ENCODE assay signal across 8 cellular contexts in genomic region chr2:7097353-7097895, GRCh38.
DNase-seq lines count a peak whose midpoint lies in the region; ATAC-seq and TF ChIP-seq lines count a peak whose summit lies in the region.

No MANE protein-coding gene starts in this region.

- peak; percentile 99 for TF ChIP-seq CTCF in GM12864 (IDR thresholded peaks at IDR 0.05; ENCODE audit: low read depth, low read length, missing control alignments)
- TF ChIP-seq CTCF in HFF-Myc (IDR thresholded peaks at IDR 0.05; ENCODE audit: low read depth, low read length, missing control alignments), result peak; percentile 97
- peak; percentile 99 for TF ChIP-seq CTCF in progenitor cell of endocrine pancreas (IDR thresholded peaks at IDR 0.05; ENCODE audit: unreplicated experiment)
- peak; percentile 99 for TF ChIP-seq CTCF in upper lobe of right lung (IDR thresholded peaks at IDR 0.05)

- intact Hi-C loops in Right ventricle myocardium inferior (cut with DNase I) (loop anchor here (10.0 kb wide), 1 partner anchor 1587 kb away; the partner anchor contains the start of gene ID2), upper lobe of right lung (cut with DNase I) (no loop called here)

- DNase-seq in GM12864 (ENCODE audit: low read depth) (peak; percentile 8), HFF-Myc (ENCODE audit: extremely low read depth, low read depth) (no peak), MV-4-11 (lab: John Stamatoyannopoulos, UW) (peak; percentile 32), SK-N-MC (ENCODE audit: low read depth, low spot score) (no peak), Right ventricle myocardium inferior (ENCODE audit: missing footprints) (peak; percentile 90), progenitor cell of endocrine pancreas (ENCODE audit: low spot score, unreplicated experiment) (peak; percentile 71), upper lobe of right lung (peak; percentile 88)
- peak; percentile 78 for DNase-seq in activated naive CD4-positive, alpha-beta T cell treated with anti-CD3 and anti-CD28 coated beads, Interleukin-2, amount 10 ng/mL, durations not matched to agents 7 days and 5 days

- no peaks in the 10 kb centered on the region for H3K27me3 ChIP-seq in upper lobe of right lung

- no peak overlapping the region for H3K27ac Mint-ChIP-seq in activated naive CD4-positive, alpha-beta T cell treated with anti-CD3 and anti-CD28 coated beads, Interleukin-2, amount 10 ng/mL, durations not matched to agents 7 days and 5 days
- peak overlapping the region; percentile 42 for H3K27ac Mint-ChIP-seq in progenitor cell of endocrine pancreas

- H3K27ac ChIP-seq in SK-N-MC, result peak overlapping the region; percentile 68
- H3K27ac ChIP-seq in upper lobe of right lung, result no peak overlapping the region

- peak overlapping the region; percentile 62 for H3K9ac ChIP-seq in SK-N-MC (ENCODE audit: insufficient read length)

- ATAC-seq in Right ventricle myocardium inferior (peak; percentile 83), upper lobe of right lung (peak; percentile 93)

- H3K4me3 ChIP-seq in GM12864 (ENCODE audit: low read depth, low read length), result no peak overlapping the region
- H3K4me3 ChIP-seq in HFF-Myc (replicated peaks; ENCODE audit: low read depth, low read length), result no peak overlapping the region
- peak overlapping the region; percentile 64 for H3K4me3 ChIP-seq in SK-N-MC
- no peak overlapping the region for H3K4me3 ChIP-seq in upper lobe of right lung

- H3K9me3 ChIP-seq in SK-N-MC (ENCODE audit: low read depth, low read length), result no peaks in the 10 kb centered on the region
- no peaks in the 10 kb centered on the region for H3K9me3 ChIP-seq in upper lobe of right lung

- H3K4me1 ChIP-seq in upper lobe of right lung, result peaks cover 3% of the 10 kb centered on the region

- no peak overlapping the region for H3K4me3 Mint-ChIP-seq in activated naive CD4-positive, alpha-beta T cell treated with anti-CD3 and anti-CD28 coated beads, Interleukin-2, amount 10 ng/mL, durations not matched to agents 7 days and 5 days
- H3K4me3 Mint-ChIP-seq in progenitor cell of endocrine pancreas (ENCODE audit: low read depth), result peak overlapping the region; percentile 52

- CTCF ChIA-PET in activated naive CD4-positive, alpha-beta T cell treated with anti-CD3 and anti-CD28 coated beads, Interleukin-2, amount 10 ng/mL, durations not matched to agents 7 days and 5 days (lab: Charles Lee), result interaction anchor here (0.7 to 1.9 kb wide), 5 partner anchors 13 to 53 kb away, joined by 3 to 7 read pairs (median 3); no protein-coding TSS in a partner anchor

- H3K4me1 Mint-ChIP-seq in activated naive CD4-positive, alpha-beta T cell treated with anti-CD3 and anti-CD28 coated beads, Interleukin-2, amount 10 ng/mL, durations not matched to agents 7 days and 5 days, result peaks cover 6% of the 10 kb centered on the region
- H3K4me1 Mint-ChIP-seq in progenitor cell of endocrine pancreas (ENCODE audit: low read depth), result peaks cover 2% of the 10 kb centered on the region

- H3K36me3 ChIP-seq in SK-N-MC (ENCODE audit: insufficient read depth, low read length), result no peaks in the 10 kb centered on the region
- no peaks in the 10 kb centered on the region for H3K36me3 ChIP-seq in upper lobe of right lung

- H3K9me3 Mint-ChIP-seq in activated naive CD4-positive, alpha-beta T cell treated with anti-CD3 and anti-CD28 coated beads, Interleukin-2, amount 10 ng/mL, durations not matched to agents 7 days and 5 days, result no peaks in the 10 kb centered on the region
- H3K9me3 Mint-ChIP-seq in progenitor cell of endocrine pancreas (ENCODE audit: low read depth), result no peaks in the 10 kb centered on the region

- H3K36me3 Mint-ChIP-seq in activated naive CD4-positive, alpha-beta T cell treated with anti-CD3 and anti-CD28 coated beads, Interleukin-2, amount 10 ng/mL, durations not matched to agents 7 days and 5 days, result no peaks in the 10 kb centered on the region
- H3K36me3 Mint-ChIP-seq in progenitor cell of endocrine pancreas (ENCODE audit: insufficient read depth), result no peaks in the 10 kb centered on the region

- no peaks in the 10 kb centered on the region for H3K27me3 Mint-ChIP-seq in activated naive CD4-positive, alpha-beta T cell treated with anti-CD3 and anti-CD28 coated beads, Interleukin-2, amount 10 ng/mL, durations not matched to agents 7 days and 5 days
- peaks cover 16% of the 10 kb centered on the region for H3K27me3 Mint-ChIP-seq in progenitor cell of endocrine pancreas

Comparison
In these comparisons a context has a peak if more than half of its experiments do, and no peak if none do; other contexts are left out.
1. DNase-seq: peak in GM12864 (single experiment), MV-4-11 (single experiment), activated naive CD4-positive, alpha-beta T cell treated with anti-CD3 and anti-CD28 coated beads, Interleukin-2, amount 10 ng/mL, durations not matched to agents 7 days and 5 days (single experiment), Right ventricle myocardium inferior (single experiment), progenitor cell of endocrine pancreas (single experiment) and upper lobe of right lung (single experiment); none in HFF-Myc (single experiment) and SK-N-MC (single experiment).
2. Peak in every context shown above with its lines, with median percentiles within 50 percentile points of each other: CTCF ChIP-seq.